9 cellular contexts compared by ENCODE assay signal in the genomic region with DNA sequence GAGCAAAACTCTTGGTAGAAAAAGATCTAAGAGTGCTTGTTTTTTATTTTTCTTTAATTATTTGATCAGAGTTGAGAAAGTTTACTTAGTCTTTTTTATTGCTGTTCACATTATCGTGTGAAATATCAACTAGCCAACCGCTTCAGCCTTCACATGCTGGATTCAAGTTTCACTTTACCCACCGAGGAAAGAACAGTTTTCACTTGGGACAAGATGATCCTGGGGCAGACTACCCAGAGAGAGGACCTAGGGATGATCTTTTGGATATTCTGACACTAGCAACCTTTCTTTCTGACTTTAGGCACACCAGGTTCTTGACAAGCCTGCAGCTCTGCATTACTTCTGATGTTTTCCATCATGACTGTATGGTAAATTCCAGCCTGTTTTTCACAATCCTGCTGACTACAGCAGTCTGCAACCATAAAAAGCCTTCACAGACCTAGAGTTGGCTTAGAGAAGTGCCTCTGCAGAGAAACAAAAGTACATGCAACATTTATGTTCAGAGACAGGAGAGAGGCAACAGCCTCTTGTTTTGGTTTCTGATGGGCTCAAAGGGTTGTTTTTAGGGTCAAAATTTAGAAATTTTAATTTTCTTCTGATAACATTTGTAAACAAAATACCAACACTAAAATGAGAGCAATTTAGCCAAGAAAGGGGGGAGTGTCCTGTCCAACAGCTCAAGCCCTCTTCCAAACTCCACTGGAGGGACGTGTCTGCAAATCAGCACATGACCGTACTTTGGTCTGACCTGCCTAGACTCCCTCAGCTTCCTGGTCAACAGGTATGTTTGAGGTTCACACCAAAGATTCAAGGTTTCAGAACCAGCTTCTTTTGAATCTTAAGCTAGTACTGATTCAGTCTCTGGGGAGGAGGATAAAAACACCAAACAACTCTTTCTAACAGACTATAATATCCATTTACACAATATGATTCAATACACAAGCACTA. TPM values are rescaled to one million over a fixed set of nuclear protein-coding genes. Genes with fewer than 3 reads are reported as not detected.
DNase-seq lines count a peak whose midpoint lies in the region; ATAC-seq and TF ChIP-seq lines count a peak whose summit lies in the region.
"Had no signal": no experiment of that assay in that cellular context is flagged by ENCODE, and none has a peak within 500 bp of the region (broad histone marks: within the 10 kb centered on the region; RNA-seq: fewer than 3 reads in every experiment).

No MANE protein-coding gene starts in this region.

- no peaks in the 10 kb centered on the region; the same call in 1 of the 2 replicates for H3K27me3 Mint-ChIP-seq in HFFc6 (ENCODE audit: insufficient read depth)

- H3K4me3 Mint-ChIP-seq in HFFc6, result peak overlapping the region; percentile 93

- intact Hi-C loops in left lung (cut with DNase I), result no loop called here
- intact Hi-C loops in stomach (cut with DNase I; ENCODE audit: low total_unique reads), result no loop called here

- H3K4me1 Mint-ChIP-seq in HFFc6 (ENCODE audit: low read depth), result peaks cover 26% of the 10 kb centered on the region

- no peaks in the 10 kb centered on the region for H3K9me3 Mint-ChIP-seq in HFFc6

- TF ChIP-seq POLR2A in stomach (IDR thresholded peaks at IDR 0.05), result no peak

- WGBS in stomach, 5 donors, result 15 to 21% (median 17%) methylated on average over 5 of the region's 5 CpGs

- H3K9me3 ChIP-seq in left lung, result no peaks in the 10 kb centered on the region
- no peaks in the 10 kb centered on the region for H3K9me3 ChIP-seq in stomach

- DNase-seq in HFFc6, result peak; percentile 53
- DNase-seq in left lung, result no peak
- no peak for DNase-seq in stomach
- no peak for DNase-seq in GDM1 (lab: John Stamatoyannopoulos, UW)
- no peak for DNase-seq in activated CD4-positive, alpha-beta T cell treated with anti-CD3 and anti-CD28 coated beads for 48 hours
- DNase-seq in ureter (ENCODE audit: low spot score), result no peak

- H3K36me3 Mint-ChIP-seq in HFFc6 (ENCODE audit: low read depth), result no peaks in the 10 kb centered on the region

- H3K4me3 ChIP-seq in left lung (peak overlapping the region; percentile 18 to 31), stomach (peak overlapping the region; percentile 34 to 46 (median 41))

- H3K4me1 ChIP-seq in left lung (no peaks in the 10 kb centered on the region), stomach (peaks cover 0 to 20% (median 7%) of the 10 kb centered on the region in 4 donors)

- no peaks in the 10 kb centered on the region for H3K27me3 ChIP-seq in left lung
- no peaks in the 10 kb centered on the region for H3K27me3 ChIP-seq in stomach

- H3K36me3 ChIP-seq in left lung (no peaks in the 10 kb centered on the region), stomach (no peaks in the 10 kb centered on the region)

- no peak for TF ChIP-seq CTCF in HFFc6 (IDR thresholded peaks at IDR 0.05)
- no peak for TF ChIP-seq CTCF in left lung (IDR thresholded peaks at IDR 0.05)
- TF ChIP-seq CTCF in stomach (IDR thresholded peaks at IDR 0.05), result no peak

- H3K27ac ChIP-seq in cingulate gyrus (ENCODE audit: low read depth, low read length) (peak overlapping the region; percentile 2), left lung (peak overlapping the region; percentile 65 to 85), stomach (peak overlapping the region in 4 of 5 donors; percentile 52 to 82 (median 66))

- ATAC-seq in left lung, result peak; percentile 76
- no peak for ATAC-seq in HG03469 (IDR thresholded peaks at IDR 0.05; ENCODE audit: unreplicated experiment)

- H3K27ac Mint-ChIP-seq in HFFc6, result peak overlapping the region; percentile 80

- no peak for TF ChIP-seq EP300 in stomach (IDR thresholded peaks at IDR 0.05)

RNA-seq across cellular contexts. Expression of a gene that starts 0.9 kb away (rescaled TPM):
- total RNA-seq in HFFc6 (2021; fragmentation: NEBNext Ultra II Directional; extraction: Animal tissue kit (Norgen Biotek cat#: 25700)), result 10 to 100 TPM; 12.4 to 27.8 (median 24.6) TPM
- 100 to 1,000 TPM; 116 to 138 TPM for total RNA-seq in left lung
- total RNA-seq in stomach, result 100 to 1,000 TPM in 2 of 5 donors, 10 to 100 TPM in 2, 1 to 10 TPM in 1; 5.5 to 252 (median 97.7) TPM
- polyA plus RNA-seq in stomach, result 10 to 100 TPM in 1 of 3 donors, 1 to 10 TPM in 2; 1.5 to 13.4 (median 2.6) TPM
- 43.0 TPM for total RNA-seq in ureter
- polyA plus RNA-seq: neural cell had no signal

Comparison
In these comparisons a context has a peak if more than half of its experiments do, and no peak if none do; other contexts are left out.
1. H3K27ac ChIP-seq: peak in every context shown above with its lines; median percentile 75 in left lung; 66 in stomach; 2 in cingulate gyrus.